9 cellular contexts compared by ENCODE assay signal in genomic region chrX:131741103-131741581, GRCh38.
DNase-seq lines count a peak whose midpoint lies in the region; TF ChIP-seq lines count a peak whose summit lies in the region.
"Had no signal": no experiment of that assay in that cellular context is flagged by ENCODE, and none has a peak within 500 bp of the region (broad histone marks: within the 10 kb centered on the region; RNA-seq: fewer than 3 reads in every experiment).

No MANE protein-coding gene starts in this region.

- H3K4me1 ChIP-seq in breast epithelium, result no peaks in the 10 kb centered on the region

- no peak overlapping the region for H3K27ac Mint-ChIP-seq in MCF 10A (ENCODE audit: low read depth, unreplicated experiment)

- no peaks in the 10 kb centered on the region for H3K27me3 ChIP-seq in breast epithelium

- H3K27me3 Mint-ChIP-seq in MCF 10A (ENCODE audit: insufficient read depth, unreplicated experiment), result no peaks in the 10 kb centered on the region

- H3K4me3 Mint-ChIP-seq in MCF 10A (ENCODE audit: unreplicated experiment), result no peak overlapping the region

- no peak for TF ChIP-seq POLR2A in breast epithelium (IDR thresholded peaks at IDR 0.05)

- POLR2A ChIA-PET in MCF 10A (lab: Yijun Ruan, JAX), result no interaction called here

- peak in 2 of 3 donors; percentile 17 to 60 for TF ChIP-seq CTCF in breast epithelium (IDR thresholded peaks at IDR 0.05)
- no peak for TF ChIP-seq CTCF in MCF 10A (IDR thresholded peaks at IDR 0.05; ENCODE audit: unreplicated experiment)

- H3K4me3 ChIP-seq in breast epithelium, result peak overlapping the region in 2 of 3 donors; percentile 52 to 66

- CTCF ChIA-PET in MCF 10A (lab: Yijun Ruan, JAX), result no interaction called here

- no peaks in the 10 kb centered on the region for H3K36me3 ChIP-seq in breast epithelium

- H3K4me1 Mint-ChIP-seq in MCF 10A (ENCODE audit: insufficient read depth, unreplicated experiment), result peaks cover 5% of the 10 kb centered on the region

- intact Hi-C loops in breast epithelium (cut with DNase I; ENCODE audit: low total_unique reads), result no loop called here
- intact Hi-C loops in MCF 10A (cut with micrococcal nuclease), result no loop called here
- intact Hi-C loops in head of caudate nucleus (cut with DNase I), result no loop called here

- no TSS peak for BruUV-seq in MCF 10A (replicated peaks; lab: Mats Ljungman, UMichigan)

- no peaks in the 10 kb centered on the region for H3K9me3 ChIP-seq in breast epithelium

- peaks cover 9% of the 10 kb centered on the region for H3K9me3 Mint-ChIP-seq in MCF 10A (ENCODE audit: unreplicated experiment)

- H3K36me3 Mint-ChIP-seq in MCF 10A (ENCODE audit: insufficient read depth, unreplicated experiment), result no peaks in the 10 kb centered on the region

- DNase-seq in breast epithelium (ENCODE audit: low spot score in 2 of 2) (peak in 1 of 2 donors; percentile 86), MCF 10A (ENCODE audit: unreplicated experiment) (no peak), NOMO-1 treated with DMSO at 0.1 percent for 48 hours (lab: John Stamatoyannopoulos, UW; ENCODE audit: unreplicated experiment) (peak; percentile 82), head of caudate nucleus (peak in 27 of 42 donors; percentile 57 to 94 (median 84)), ureter (ENCODE audit: low spot score) (peak; percentile 90), NCI-H446 treated with DMSO at 0.1 percent for 48 hours (lab: John Stamatoyannopoulos, UW) (no peak), COLO829 (ENCODE audit: low spot score) (no peak), NCI-H1105 treated with DMSO at 0.1 percent for 48 hours (lab: John Stamatoyannopoulos, UW) (no peak)

- peak overlapping the region; percentile 86 to 89 for H3K27ac ChIP-seq in breast epithelium
- H3K27ac ChIP-seq: C4-2B had no signal

Comparison
In these comparisons a context has a peak if more than half of its experiments do, and no peak if none do; other contexts are left out.
1. DNase-seq: peak in NOMO-1 treated with DMSO at 0.1 percent for 48 hours (single experiment), head of caudate nucleus (27 of 42) and ureter (single experiment); none in MCF 10A (single experiment), NCI-H446 treated with DMSO at 0.1 percent for 48 hours (single experiment), COLO829 (single experiment) and NCI-H1105 treated with DMSO at 0.1 percent for 48 hours (single experiment).